ENCODE assay signal across 2 cellular contexts in genomic region chr7:70935311-70935710, GRCh38.
TF ChIP-seq lines count a peak whose summit lies in the region.

No MANE protein-coding gene starts in this region.

TF ChIP-seq in GM23338, 12 proteins besides CTCF, POLR2A, EP300 and RAD21:
- no peak for TF ChIP-seq ZNF114 (CRISPR knock-in tag; IDR thresholded peaks at IDR 0.05)
- TF ChIP-seq POLR2AphosphoS5 (IDR thresholded peaks at IDR 0.05; ENCODE audit: low read depth), result no peak
- TF ChIP-seq ETS1 (IDR thresholded peaks at IDR 0.05), result no peak
- no peak for TF ChIP-seq JUNB (IDR thresholded peaks at IDR 0.05; ENCODE audit: unreplicated experiment)
- TF ChIP-seq NANOG (IDR thresholded peaks at IDR 0.05; ENCODE audit: borderline replicate concordance), result no peak
- no peak for TF ChIP-seq CREB1 (CRISPR knock-in tag; IDR thresholded peaks at IDR 0.05; ENCODE audit: low read depth)

TF ChIP-seq in H1, 55 proteins besides CTCF, POLR2A, EP300 and RAD21:
- TF ChIP-seq BACH1 (IDR thresholded peaks at IDR 0.05; ENCODE audit: low read length), result no peak
- no peak for TF ChIP-seq KDM1A (IDR thresholded peaks at IDR 0.05; ENCODE audit: borderline replicate concordance, low read length)
- no peak for TF ChIP-seq EZH2 (IDR thresholded peaks at IDR 0.05; ENCODE audit: low read depth, low read length, severe bottlenecking)
- TF ChIP-seq RNF2 (IDR thresholded peaks at IDR 0.05; ENCODE audit: borderline replicate concordance, low read depth, low read length, missing control alignments, poor library complexity, severe bottlenecking), result no peak
- no peak for TF ChIP-seq NANOG (IDR thresholded peaks at IDR 0.05; ENCODE audit: insufficient read depth, low read depth, low read length, poor library complexity, severe bottlenecking)
- TF ChIP-seq KDM5A (IDR thresholded peaks at IDR 0.05; ENCODE audit: low read length), result no peak
- TF ChIP-seq POLR2AphosphoS5 (IDR thresholded peaks at IDR 0.05; ENCODE audit: low read depth, low read length), result no peak
- TF ChIP-seq RXRA (IDR thresholded peaks at IDR 0.05; ENCODE audit: insufficient read depth, low read depth, low read length), result no peak
- no peak for TF ChIP-seq SP2 (IDR thresholded peaks at IDR 0.05; ENCODE audit: low read length)
- TF ChIP-seq BCL11A (IDR thresholded peaks at IDR 0.05; ENCODE audit: low read depth in 2 of 2, low read length in 2 of 2), result no peak
- no peak for TF ChIP-seq TAF1 (IDR thresholded peaks at IDR 0.05; ENCODE audit: low read depth, low read length)
- no peak for TF ChIP-seq CBX8 (IDR thresholded peaks at IDR 0.05; ENCODE audit: borderline replicate concordance, low read depth, low read length)
- TF ChIP-seq YY1 (IDR thresholded peaks at IDR 0.05; ENCODE audit: low read depth, low read length), result no peak
- no peak for TF ChIP-seq TEAD4 (IDR thresholded peaks at IDR 0.05; ENCODE audit: low read depth, low read length)
- no peak for TF ChIP-seq SUZ12 (IDR thresholded peaks at IDR 0.05; ENCODE audit: low read length)
